Comparison of ENCODE assay signal across 7 cellular contexts in genomic region chr7:95045236-95045923, GRCh38.
DNase-seq lines count a peak whose midpoint lies in the region; TF ChIP-seq lines count a peak whose summit lies in the region.

No MANE protein-coding gene starts in this region.

- no peaks in the 10 kb centered on the region for H3F3A ChIP-seq in MM.1S (ENCODE audit: insufficient read depth, low read length)

- no peaks in the 10 kb centered on the region for H4K20me1 ChIP-seq in MM.1S (ENCODE audit: insufficient read depth, low read length)
- H4K20me1 ChIP-seq in mammary epithelial cell (ENCODE audit: insufficient read depth, low read length), result no peaks in the 10 kb centered on the region
- H4K20me1 ChIP-seq in osteoblast (ENCODE audit: insufficient read depth, low read length), result no peaks in the 10 kb centered on the region

- DNase-seq in ELR (ENCODE audit: low read depth), result peak; percentile 35
- peak; percentile 23 for DNase-seq in MM.1S
- peak; percentile 1 for DNase-seq in mammary epithelial cell
- DNase-seq in osteoblast (ENCODE audit: insufficient read length, low spot score, missing footprints), result peak; percentile 3
- DNase-seq in activated CD8-positive, alpha-beta memory T cell treated with anti-CD3 and anti-CD28 coated beads for 24 hours, result no peak
- no peak for DNase-seq in NK-92 (lab: John Stamatoyannopoulos, UW; ENCODE audit: unreplicated experiment)
- no peak for DNase-seq in HuH-7.5 (ENCODE audit: low spot score)

- H3K4me1 ChIP-seq in MM.1S (ENCODE audit: low read length) (0 out of 2 replicates have a peak, but pooled peaks cover 3% of the 10 kb centered on the region), mammary epithelial cell (ENCODE audit: insufficient read depth, low read length) (no peaks in the 10 kb centered on the region), osteoblast (ENCODE audit: insufficient read depth, low read length) (no peaks in the 10 kb centered on the region)

- no peaks in the 10 kb centered on the region for H3K36me3 ChIP-seq in MM.1S (replicated peaks; ENCODE audit: insufficient read depth, low read length)
- no peaks in the 10 kb centered on the region for H3K36me3 ChIP-seq in mammary epithelial cell (ENCODE audit: insufficient read depth, low read length)
- no peaks in the 10 kb centered on the region for H3K36me3 ChIP-seq in osteoblast (ENCODE audit: insufficient read depth, low read length)

- H3K9ac ChIP-seq in MM.1S (ENCODE audit: low read length) (no peak overlapping the region), mammary epithelial cell (ENCODE audit: insufficient read depth, low read length) (no peak overlapping the region)

- H3K79me2 ChIP-seq in MM.1S (ENCODE audit: low read length), result no peaks in the 10 kb centered on the region
- no peaks in the 10 kb centered on the region for H3K79me2 ChIP-seq in mammary epithelial cell (ENCODE audit: insufficient read depth, low read length)
- H3K79me2 ChIP-seq in osteoblast (ENCODE audit: insufficient read depth, low read length), result no peaks in the 10 kb centered on the region

- H3K4me3 ChIP-seq in MM.1S (ENCODE audit: low read length) (no peak overlapping the region), mammary epithelial cell (replicated peaks in 1 of 3; ENCODE audit: insufficient read depth in 1 of 3, low read depth in 2 of 3, low read length in 3 of 3) (no peak overlapping the region), osteoblast (ENCODE audit: insufficient read depth, low read length) (no peak overlapping the region)

- CTCF ChIA-PET in mammary epithelial cell (lab: Charles Lee; ENCODE audit: low non-redundant PET), result no interaction called here

- WGBS in mammary epithelial cell (ENCODE audit: low coverage, missing lambda C conversion rate), result 76% methylated on average over 8 of the region's 8 CpGs

- no peak overlapping the region for H2AFZ ChIP-seq in MM.1S (ENCODE audit: low read length)
- H2AFZ ChIP-seq in mammary epithelial cell (ENCODE audit: low read depth, low read length), result no peak overlapping the region
- no peak overlapping the region for H2AFZ ChIP-seq in osteoblast (ENCODE audit: low read length)

- no peaks in the 10 kb centered on the region for H3K9me2 ChIP-seq in MM.1S (replicated peaks; ENCODE audit: insufficient read depth, low read length)

- dilution Hi-C loops in mammary epithelial cell (cut with HindIII; ENCODE audit: low sequenced_read_pairs), result no loop called here

- H3K9me3 ChIP-seq in MM.1S (replicated peaks; ENCODE audit: insufficient read depth, low read length) (no peaks in the 10 kb centered on the region), mammary epithelial cell (replicated peaks; ENCODE audit: insufficient read depth, low read length) (no peaks in the 10 kb centered on the region), osteoblast (ENCODE audit: low read depth, low read length) (no peaks in the 10 kb centered on the region)

- TF ChIP-seq CTCF in MM.1S (IDR thresholded peaks at IDR 0.05; ENCODE audit: low read length) (peak; percentile 40), mammary epithelial cell (conservative IDR thresholded peaks at IDR 0.05 in 1 of 2, IDR thresholded peaks at IDR 0.05 in 1 of 2; ENCODE audit: extremely low read depth in 1 of 2, insufficient read depth in 1 of 2, low read depth in 1 of 2, low read length in 2 of 2) (peak in 1 of 2 donors; percentile 46), osteoblast (IDR thresholded peaks at IDR 0.05; ENCODE audit: extremely low read depth, low read depth, low read length) (peak; percentile 52)

- H3K27ac ChIP-seq in MM.1S (ENCODE audit: low read length), result no peak overlapping the region
- no peak overlapping the region for H3K27ac ChIP-seq in mammary epithelial cell (ENCODE audit: insufficient read depth, low read depth, low read length)
- H3K27ac ChIP-seq in osteoblast (ENCODE audit: low read depth, low read length), result no peak overlapping the region

- intact Hi-C loops in mammary epithelial cell (cut with micrococcal nuclease), result loop anchor here (1.0 to 5.0 kb wide), 4 partner anchors 388 to 757 kb away; partner anchors contain the start of gene SGCE

- BruUV-seq in mammary epithelial cell (replicated peaks; lab: Mats Ljungman, UMichigan), result no TSS peak

- H3K27me3 ChIP-seq in MM.1S (replicated peaks; ENCODE audit: insufficient read depth, low read length), result no peaks in the 10 kb centered on the region
- peaks cover 2% of the 10 kb centered on the region for H3K27me3 ChIP-seq in mammary epithelial cell (ENCODE audit: insufficient read depth, low read length)
- peaks cover 5% of the 10 kb centered on the region for H3K27me3 ChIP-seq in osteoblast (ENCODE audit: insufficient read depth, low read length)

- H3K4me2 ChIP-seq in MM.1S (ENCODE audit: low read depth, low read length), result no peak overlapping the region
- H3K4me2 ChIP-seq in mammary epithelial cell (ENCODE audit: insufficient read depth, low read depth, low read length), result no peak overlapping the region
- H3K4me2 ChIP-seq in osteoblast (ENCODE audit: insufficient read depth, low read length), result no peak overlapping the region

- in situ Hi-C loops in mammary epithelial cell (cut with MboI; ENCODE audit: low sequenced_read_pairs in 2 of 2), result loop anchor here in 1 of 2 donors (25.0 kb wide), 1 partner anchor 583 kb away; no protein-coding TSS in a partner anchor

Comparison
In these comparisons a context has a peak if more than half of its experiments do, and no peak if none do; other contexts are left out.
1. DNase-seq: peak in ELR (single experiment), MM.1S (single experiment), mammary epithelial cell (single experiment) and osteoblast (single experiment); none in activated CD8-positive, alpha-beta memory T cell treated with anti-CD3 and anti-CD28 coated beads for 24 hours (single experiment), NK-92 (single experiment) and HuH-7.5 (single experiment).